Comparison of ENCODE assay signal across 11 cellular contexts in the genomic region with DNA sequence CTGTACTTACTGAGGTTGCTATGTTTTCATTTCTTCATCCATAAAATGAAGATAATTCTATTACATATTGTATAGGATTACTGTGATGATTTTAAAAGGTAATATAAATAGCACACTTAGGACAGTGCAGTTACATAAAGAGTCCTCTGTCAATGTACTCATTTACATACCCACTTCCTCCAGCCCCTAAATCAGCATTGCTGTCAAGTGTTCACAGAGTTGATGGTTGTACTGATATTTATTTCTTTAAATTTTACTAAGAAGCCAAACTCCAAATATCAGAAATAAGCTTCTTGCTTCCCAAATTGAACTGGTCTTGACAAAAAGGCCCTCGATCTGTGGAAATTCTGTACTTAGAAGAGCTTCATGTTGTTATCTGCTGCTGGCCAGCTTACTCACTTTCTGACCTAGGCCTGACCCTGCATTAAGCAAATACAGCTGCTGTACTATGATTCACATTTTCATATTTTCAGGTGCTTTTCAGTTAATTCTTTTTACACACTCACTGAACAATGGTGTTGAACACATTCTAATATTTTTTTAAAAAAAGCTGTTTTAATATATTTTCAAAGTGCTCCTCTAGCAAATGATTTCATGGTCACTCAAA.
DNase-seq lines count a peak whose midpoint lies in the region; ATAC-seq and TF ChIP-seq lines count a peak whose summit lies in the region.
"Had no signal": no experiment of that assay in that cellular context is flagged by ENCODE, and none has a peak within 500 bp of the region (broad histone marks: within the 10 kb centered on the region; RNA-seq: fewer than 3 reads in every experiment).

No MANE protein-coding gene starts in this region.

- 43 to 50% methylated on average over 1 of the region's 1 CpG for WGBS in gastroesophageal sphincter (ENCODE audit: low coverage in 1 of 2), 2 donors

- no peak for TF ChIP-seq EP300 in gastroesophageal sphincter (IDR thresholded peaks at IDR 0.05)

- peak; percentile 57 for ATAC-seq in GM18498 (IDR thresholded peaks at IDR 0.05; ENCODE audit: unreplicated experiment)
- ATAC-seq in HG02571 (IDR thresholded peaks at IDR 0.05; ENCODE audit: unreplicated experiment): peak; percentile 82
- no peak for ATAC-seq in gastroesophageal sphincter
- ATAC-seq in HG03025 (IDR thresholded peaks at IDR 0.05; ENCODE audit: low FRiP score, unreplicated experiment): no peak

- H3K27ac ChIP-seq in gastroesophageal sphincter: no peak overlapping the region

- TF ChIP-seq CTCF in fibroblast of pulmonary artery (IDR thresholded peaks at IDR 0.05; ENCODE audit: low read length, missing control alignments) (no peak), gastroesophageal sphincter (IDR thresholded peaks at IDR 0.05) (no peak)

- H3K27me3 ChIP-seq in gastroesophageal sphincter: no peaks in the 10 kb centered on the region

- no peaks in the 10 kb centered on the region for H3K4me1 ChIP-seq in gastroesophageal sphincter

- peak; percentile 70 for DNase-seq in NCI-H226
- DNase-seq in fibroblast of pulmonary artery (ENCODE audit: low read depth): peak; percentile 49
- no peak for DNase-seq in retina
- no peak for DNase-seq in NK-92 (lab: John Stamatoyannopoulos, UW; ENCODE audit: unreplicated experiment)
- DNase-seq: activated B cell treated with CpG ODN at 0.5 μM for 24 hours; NCI-H2171 treated with DMSO at 0.1 percent for 48 hours; stimulated activated naive CD4-positive, alpha-beta T cell had no signal

- no peak for TF ChIP-seq POLR2A in gastroesophageal sphincter (IDR thresholded peaks at IDR 0.05)

- no peaks in the 10 kb centered on the region for H3K9me3 ChIP-seq in gastroesophageal sphincter

- no peaks in the 10 kb centered on the region for H3K36me3 ChIP-seq in gastroesophageal sphincter

- H3K4me3 ChIP-seq in fibroblast of pulmonary artery (replicated peaks; ENCODE audit: low read depth, low read length) (no peak overlapping the region), gastroesophageal sphincter (no peak overlapping the region)

Comparison
In these comparisons a context has a peak if more than half of its experiments do, and no peak if none do; other contexts are left out.
1. ATAC-seq: peak in GM18498 (single experiment) and HG02571 (single experiment); none in gastroesophageal sphincter (single experiment) and HG03025 (single experiment).
2. DNase-seq: peak in NCI-H226 (single experiment) and fibroblast of pulmonary artery (single experiment); none in retina (single experiment) and NK-92 (single experiment).